ENCODE assay signal across 1 cellular context in genomic region chr3:129313983-129314756, GRCh38.
A peak's percentile ranks its signal among the peaks of the same experiment; 100 is the strongest.
TF ChIP-seq lines count a peak whose summit lies in the region.

No MANE protein-coding gene starts in this region.

TF ChIP-seq in H1, 55 proteins besides CTCF, POLR2A, EP300 and RAD21 (continued from another document):
- TF ChIP-seq SIN3A (conservative IDR thresholded peaks at IDR 0.05 in 1 of 2, IDR thresholded peaks at IDR 0.05 in 1 of 2; ENCODE audit: low read depth in 1 of 2, low read length in 2 of 2) (peak in 1 of 2 experiments; percentile 73; a peak in 1 of 4 replicates), KDM4A (IDR thresholded peaks at IDR 0.05; ENCODE audit: low read depth, low read length, severe bottlenecking) (no peak), RXRA (IDR thresholded peaks at IDR 0.05; ENCODE audit: insufficient read depth, low read depth, low read length) (no peak), ZNF274 (IDR thresholded peaks at IDR 0.05; ENCODE audit: borderline replicate concordance, extremely low read depth, low read length) (no peak), JUN (IDR thresholded peaks at IDR 0.05; ENCODE audit: low read depth, low read length) (no peak), SP1 (IDR thresholded peaks at IDR 0.05; ENCODE audit: low read depth, low read length) (no peak), POLR2AphosphoS5 (IDR thresholded peaks at IDR 0.05; ENCODE audit: low read depth, low read length) (peak; percentile 85), CEBPB (IDR thresholded peaks at IDR 0.05; ENCODE audit: low read depth, low read length) (no peak), TAF1 (IDR thresholded peaks at IDR 0.05; ENCODE audit: low read depth, low read length) (peak; percentile 4; the same call in 1 of the 2 replicates), JUND (IDR thresholded peaks at IDR 0.05; ENCODE audit: low read length) (no peak), USF2 (IDR thresholded peaks at IDR 0.05; ENCODE audit: low read length) (peak; percentile 1; the same call in 1 of the 2 replicates), YY1 (IDR thresholded peaks at IDR 0.05; ENCODE audit: low read depth, low read length) (peak; percentile 72), RFX5 (IDR thresholded peaks at IDR 0.05; ENCODE audit: borderline replicate concordance, low read depth, low read length) (no peak), PHF8 (conservative IDR thresholded peaks at IDR 0.05; ENCODE audit: low read depth, low read length) (no peak), SAP30 (IDR thresholded peaks at IDR 0.05; ENCODE audit: insufficient read depth, insufficient replicate concordance, low read length) (no peak), GTF2F1 (IDR thresholded peaks at IDR 0.05; ENCODE audit: borderline replicate concordance, low read depth, low read length) (peak; percentile 15; the same call in 1 of the 2 replicates), POU5F1 (IDR thresholded peaks at IDR 0.05; ENCODE audit: low read depth, low read length) (no peak), CBX8 (IDR thresholded peaks at IDR 0.05; ENCODE audit: borderline replicate concordance, low read depth, low read length) (no peak), KDM1A (IDR thresholded peaks at IDR 0.05; ENCODE audit: borderline replicate concordance, low read length) (no peak), EGR1 (IDR thresholded peaks at IDR 0.05; ENCODE audit: borderline replicate concordance, low read depth, low read length) (no peak), BCL11A (IDR thresholded peaks at IDR 0.05; ENCODE audit: low read depth in 2 of 2, low read length in 2 of 2) (no peak), SUZ12 (IDR thresholded peaks at IDR 0.05; ENCODE audit: low read length) (no peak), TAF7 (optimal IDR thresholded peaks at IDR 0.05; ENCODE audit: borderline replicate concordance, low read depth, low read length) (peak; percentile 80), TBP (IDR thresholded peaks at IDR 0.05; ENCODE audit: low read depth, low read length) (0 out of 2 replicates have a peak, but pooled peaks have one; percentile 20), HDAC2 (IDR thresholded peaks at IDR 0.05; ENCODE audit: borderline replicate concordance in 1 of 2, low read depth in 2 of 2, low read length in 2 of 2) (no peak), HDAC6 (IDR thresholded peaks at IDR 0.05; ENCODE audit: low read depth, low read length) (no peak), BRCA1 (IDR thresholded peaks at IDR 0.05; ENCODE audit: low read depth, low read length) (no peak), ATF2 (IDR thresholded peaks at IDR 0.05; ENCODE audit: low read length) (0 out of 2 replicates have a peak, but pooled peaks have one; percentile 7), CHD7 (IDR thresholded peaks at IDR 0.05; ENCODE audit: insufficient replicate concordance, low read length) (no peak), CTBP2 (IDR thresholded peaks at IDR 0.05; ENCODE audit: borderline replicate concordance, insufficient read depth, insufficient read length, low read length) (no peak), MAX (IDR thresholded peaks at IDR 0.05) (no peak), RNF2 (IDR thresholded peaks at IDR 0.05; ENCODE audit: borderline replicate concordance, low read depth, low read length, missing control alignments, poor library complexity, severe bottlenecking) (no peak), CHD2 (IDR thresholded peaks at IDR 0.05; ENCODE audit: low read length) (peak; percentile 35; the same call in 1 of the 2 replicates), GABPA (IDR thresholded peaks at IDR 0.05; ENCODE audit: borderline replicate concordance, insufficient read depth, low read length) (no peak), BACH1 (IDR thresholded peaks at IDR 0.05; ENCODE audit: low read length) (no peak), MAFK (IDR thresholded peaks at IDR 0.05; ENCODE audit: low read depth, low read length) (no peak), NANOG (IDR thresholded peaks at IDR 0.05; ENCODE audit: insufficient read depth, low read depth, low read length, poor library complexity, severe bottlenecking) (peak; percentile 36), TCF12 (IDR thresholded peaks at IDR 0.05; ENCODE audit: low read depth, low read length) (no peak), RBBP5 (IDR thresholded peaks at IDR 0.05; ENCODE audit: borderline replicate concordance, low read depth, low read length) (no peak), NRF1 (IDR thresholded peaks at IDR 0.05; ENCODE audit: low read depth, low read length) (no peak), CBX5 (IDR thresholded peaks at IDR 0.05; ENCODE audit: low read depth, low read length) (no peak)
- TF ChIP-seq, protein P1, sequence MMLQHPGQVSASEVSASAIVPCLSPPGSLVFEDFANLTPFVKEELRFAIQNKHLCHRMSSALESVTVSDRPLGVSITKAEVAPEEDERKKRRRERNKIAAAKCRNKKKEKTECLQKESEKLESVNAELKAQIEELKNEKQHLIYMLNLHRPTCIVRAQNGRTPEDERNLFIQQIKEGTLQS (IDR thresholded peaks at IDR 0.05; ENCODE audit: insufficient read depth, low read depth, low read length) = no peak
- TF ChIP-seq, protein P2, sequence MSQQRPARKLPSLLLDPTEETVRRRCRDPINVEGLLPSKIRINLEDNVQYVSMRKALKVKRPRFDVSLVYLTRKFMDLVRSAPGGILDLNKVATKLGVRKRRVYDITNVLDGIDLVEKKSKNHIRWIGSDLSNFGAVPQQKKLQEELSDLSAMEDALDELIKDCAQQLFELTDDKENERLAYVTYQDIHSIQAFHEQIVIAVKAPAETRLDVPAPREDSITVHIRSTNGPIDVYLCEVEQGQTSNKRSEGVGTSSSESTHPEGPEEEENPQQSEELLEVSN (IDR thresholded peaks at IDR 0.05) = no peak
TF ChIP-seq in H1: peak in this region for 11.
